8 cellular contexts compared by ENCODE assay signal in genomic region chr19:7629347-7630054, GRCh38.
DNase-seq lines count a peak whose midpoint lies in the region; ATAC-seq and FAIRE-seq lines count a peak whose summit lies in the region.

Gene PET100 (plus strand): TSS chr19:7629793. CDS start chr19:7629834, 41 bp downstream.
Gene XAB2 (minus strand): TSS chr19:7629545. CDS start chr19:7629527, 18 bp downstream.

- FAIRE-seq in colon (lab: Jason Lieb, UNC): peak; percentile 94

- DNase-seq in Ammon's horn (ENCODE audit: low spot score) (peak; percentile 99), GM19238 (ENCODE audit: insufficient read length, low spot score) (peak; percentile 100), NCI-H526 (lab: John Stamatoyannopoulos, UW) (peak; percentile 95 to 96), kidney glomerular epithelial cell (lab: John Stamatoyannopoulos, UW) (peak; percentile 99)
- DNase-seq in activated CD4-positive, alpha-beta T cell treated with anti-CD3 and anti-CD28 coated beads for 48 hours: peak; percentile 96
- peak; percentile 78 to 89 for DNase-seq in stimulated activated CD4-positive, alpha-beta T cell treated with anti-CD3 and anti-CD28 coated beads, Interleukin-1b, Interleukin-23, amount 100 ng/mL, for 1 hour (ENCODE audit: low read depth in 2 of 2)

- peak; percentile 66 for ATAC-seq in HG03457 (IDR thresholded peaks at IDR 0.05; ENCODE audit: unreplicated experiment)

Comparison
In these comparisons a context has a peak if more than half of its experiments do, and no peak if none do; other contexts are left out.
1. Peak in every context shown above with its lines: DNase-seq and ATAC-seq.